Comparison of ENCODE assay signal across 13 cellular contexts in genomic region chr3:138435840-138436239, GRCh38. TPM values are rescaled to one million over a fixed set of nuclear protein-coding genes. Genes with fewer than 3 reads are reported as not detected.
DNase-seq lines count a peak whose midpoint lies in the region; ATAC-seq and TF ChIP-seq lines count a peak whose summit lies in the region.
"Had no signal": no experiment of that assay in that cellular context is flagged by ENCODE, and none has a peak within 500 bp of the region (broad histone marks: within the 10 kb centered on the region; RNA-seq: fewer than 3 reads in every experiment).

No MANE protein-coding gene starts in this region.

- H3K36me3 Mint-ChIP-seq in effector memory CD8-positive, alpha-beta T cell (ENCODE audit: insufficient read depth), result no peaks in the 10 kb centered on the region
- H3K36me3 Mint-ChIP-seq in natural killer cell treated with Interleukin-12 subunit alpha and Interleukin-12 subunit beta and Interleukin-15 and Interleukin-18, amount 100 ng/mL, for 72 hours, result no peaks in the 10 kb centered on the region

- H3K27ac ChIP-seq in right cardiac atrium (ENCODE audit: low read length) (no peak overlapping the region), vagina (no peak overlapping the region), substantia nigra (ENCODE audit: low read depth, low read length, poor library complexity, severe bottlenecking) (no peak overlapping the region)
- H3K27ac ChIP-seq: body of pancreas had no signal

- H3K9me3 ChIP-seq in right cardiac atrium (ENCODE audit: control insufficient read depth, low read length) (no peaks in the 10 kb centered on the region), vagina (no peaks in the 10 kb centered on the region)
- H3K9me3 ChIP-seq: body of pancreas had no signal

- ATAC-seq in right cardiac atrium (no peak), Right ventricle myocardium inferior (no peak), GM19467 (IDR thresholded peaks at IDR 0.05; ENCODE audit: unreplicated experiment) (no peak), GM21515 (IDR thresholded peaks at IDR 0.05; ENCODE audit: unreplicated experiment) (no peak)
- ATAC-seq in effector memory CD8-positive, alpha-beta T cell (replicated peaks), result no peak
- no peak for ATAC-seq in natural killer cell treated with Interleukin-12 subunit alpha and Interleukin-12 subunit beta and Interleukin-15 and Interleukin-18, amount 100 ng/mL, for 72 hours
- ATAC-seq: esophagus mucosa had no signal

- TF ChIP-seq POLR2A in vagina (IDR thresholded peaks at IDR 0.05), result no peak

- H3K27me3 ChIP-seq in right cardiac atrium (ENCODE audit: control insufficient read depth, insufficient read depth), result no peaks in the 10 kb centered on the region
- peaks cover 5% of the 10 kb centered on the region for H3K27me3 ChIP-seq in vagina
- H3K27me3 ChIP-seq: body of pancreas had no signal

- no peak overlapping the region for H3K27ac Mint-ChIP-seq in effector memory CD8-positive, alpha-beta T cell
- no peak overlapping the region for H3K27ac Mint-ChIP-seq in natural killer cell treated with Interleukin-12 subunit alpha and Interleukin-12 subunit beta and Interleukin-15 and Interleukin-18, amount 100 ng/mL, for 72 hours

- H3K4me3 ChIP-seq in right cardiac atrium (ENCODE audit: low read length), result peak overlapping the region; percentile 23
- peak overlapping the region; percentile 53 to 56 for H3K4me3 ChIP-seq in vagina
- H3K4me3 ChIP-seq: body of pancreas had no signal

- intact Hi-C loops in right cardiac atrium (cut with DNase I) (loop anchor here in 1 of 4 donors (10.0 kb wide), 1 partner anchor 101 kb away; no protein-coding TSS in a partner anchor), Right ventricle myocardium inferior (cut with DNase I) (no loop called here), vagina (cut with DNase I) (no loop called here)

- H3K4me1 ChIP-seq in right cardiac atrium (ENCODE audit: control insufficient read depth, insufficient read depth, low read length) (peaks cover 4% of the 10 kb centered on the region), vagina (peaks cover 26% of the 10 kb centered on the region)

- no peaks in the 10 kb centered on the region for H3K36me3 ChIP-seq in vagina

- no peak for TF ChIP-seq CTCF in vagina (IDR thresholded peaks at IDR 0.05)

- DNase-seq in right cardiac atrium (no peak), Right ventricle myocardium inferior (ENCODE audit: missing footprints) (no peak), vagina (ENCODE audit: extremely low spot score in 2 of 2) (no peak), substantia nigra (lab: John Stamatoyannopoulos, UW) (no peak)
- DNase-seq in effector memory CD8-positive, alpha-beta T cell, result no peak
- no peak for DNase-seq in natural killer cell treated with Interleukin-12 subunit alpha and Interleukin-12 subunit beta and Interleukin-15 and Interleukin-18, amount 100 ng/mL, for 72 hours (ENCODE audit: low spot score)
- DNase-seq: activated CD8-positive, alpha-beta memory T cell treated with anti-CD3 and anti-CD28 coated beads for 24 hours; C1 segment of cervical spinal cord; NCI-H187 had no signal

- peaks cover 5 to 8% of the 10 kb centered on the region in 2 donors for H3K4me1 Mint-ChIP-seq in effector memory CD8-positive, alpha-beta T cell (ENCODE audit: low read depth in 2 of 2)
- H3K4me1 Mint-ChIP-seq in natural killer cell treated with Interleukin-12 subunit alpha and Interleukin-12 subunit beta and Interleukin-15 and Interleukin-18, amount 100 ng/mL, for 72 hours (ENCODE audit: low read depth in 2 of 2), result peaks cover 0 to 7% of the 10 kb centered on the region in 2 donors

- WGBS in right cardiac atrium, result 79% methylated on average over 8 of the region's 8 CpGs

- H3K4me3 Mint-ChIP-seq in effector memory CD8-positive, alpha-beta T cell, result peak overlapping the region; percentile 47 to 70
- peak overlapping the region; percentile 40 for H3K4me3 Mint-ChIP-seq in natural killer cell treated with Interleukin-12 subunit alpha and Interleukin-12 subunit beta and Interleukin-15 and Interleukin-18, amount 100 ng/mL, for 72 hours

- no peaks in the 10 kb centered on the region for H3K9me3 Mint-ChIP-seq in effector memory CD8-positive, alpha-beta T cell
- no peaks in the 10 kb centered on the region for H3K9me3 Mint-ChIP-seq in natural killer cell treated with Interleukin-12 subunit alpha and Interleukin-12 subunit beta and Interleukin-15 and Interleukin-18, amount 100 ng/mL, for 72 hours

- H3K27me3 Mint-ChIP-seq in effector memory CD8-positive, alpha-beta T cell, result peaks cover 57 to 84% of the 10 kb centered on the region in 2 donors
- peaks cover 35 to 46% of the 10 kb centered on the region in 2 donors for H3K27me3 Mint-ChIP-seq in natural killer cell treated with Interleukin-12 subunit alpha and Interleukin-12 subunit beta and Interleukin-15 and Interleukin-18, amount 100 ng/mL, for 72 hours

RNA-seq across cellular contexts. Expression of gene ESYT3, which starts 1.4 kb away (rescaled TPM):
- 1 to 10 TPM; 1.2 to 2.4 (median 1.6) TPM for total RNA-seq in right cardiac atrium
- polyA plus RNA-seq in right cardiac atrium, result 0.66 TPM
- total RNA-seq in Right ventricle myocardium inferior, result 1.4 TPM
- total RNA-seq in natural killer cell treated with Interleukin-12 subunit alpha and Interleukin-12 subunit beta and Interleukin-15 and Interleukin-18, amount 100 ng/mL, for 72 hours, result not detected
- 2.0 TPM for total RNA-seq in vagina
